In the genomic region with DNA sequence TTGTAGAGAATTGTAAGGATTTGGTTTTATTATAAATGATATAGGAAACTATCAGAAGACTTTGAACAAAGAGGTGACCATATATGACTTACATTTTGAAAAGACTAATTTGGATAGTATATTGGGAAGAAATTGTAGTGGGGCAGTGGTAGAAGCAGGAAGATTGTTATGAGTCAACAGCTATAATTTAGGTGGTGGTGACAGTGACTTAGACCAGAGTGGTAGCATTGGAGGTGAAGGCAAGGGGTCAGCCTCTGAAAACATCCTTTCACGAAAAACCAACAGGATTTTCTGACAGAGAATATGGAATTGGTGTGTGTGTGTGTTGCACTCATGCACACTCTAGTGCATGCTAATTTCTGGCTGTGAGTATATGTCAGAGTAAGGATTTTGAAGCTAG, we compare ENCODE assay signal across 32 cellular contexts. TPM values are rescaled to one million over a fixed set of nuclear protein-coding genes. Genes with fewer than 3 reads are reported as not detected.
DNase-seq lines count a peak whose midpoint lies in the region; ATAC-seq and TF ChIP-seq lines count a peak whose summit lies in the region.
"Had no signal": no experiment of that assay in that cellular context is flagged by ENCODE, and none has a peak within 500 bp of the region (broad histone marks: within the 10 kb centered on the region; RNA-seq: fewer than 3 reads in every experiment).

No MANE protein-coding gene starts in this region.

- peak; percentile 61 for ATAC-seq in GM19035 (IDR thresholded peaks at IDR 0.05; ENCODE audit: unreplicated experiment)
- peak; percentile 47 for ATAC-seq in HG02798 (IDR thresholded peaks at IDR 0.05; ENCODE audit: poor library complexity, unreplicated experiment)
- ATAC-seq in HG03439 (IDR thresholded peaks at IDR 0.05; ENCODE audit: unreplicated experiment): peak; percentile 45
- no peak for ATAC-seq in naive thymus-derived CD4-positive, alpha-beta T cell
- ATAC-seq: left cardiac atrium, right cardiac atrium, T-helper 17 cell, upper lobe of right lung had no signal

- peak; percentile 12 for DNase-seq in GM12865 (ENCODE audit: low read depth)
- DNase-seq in ACHN: no peak
- DNase-seq in naive thymus-derived CD4-positive, alpha-beta T cell: no peak
- no peak for DNase-seq in stimulated activated naive CD4-positive, alpha-beta T cell treated with Interleukin-2 at 50 U/mL for 16 hours (lab: John Stamatoyannopoulos, UW)
- no peak for DNase-seq in effector memory CD4-positive, alpha-beta T cell
- DNase-seq: activated CD4-positive, alpha-beta T cell treated with anti-CD3 and anti-CD28 coated beads, Interleukin-2, amount 50 U/mL, for 4 hours; amniotic stem cell; cortex of kidney; GOT3; left cardiac atrium; mesenchymal stem cell; naive B cell; NCI-H1105 treated with DMSO at 0.1 percent for 48 hours; NCI-H2107; NCI-H510A; NK-92 treated with Interleukin-12 subunit alpha and Interleukin-12 subunit beta, amount 100 ng/mL, for 24 hours; Peyer's patch; right cardiac atrium; stimulated activated CD4-positive, alpha-beta T cell treated with anti-CD3 and anti-CD28 coated beads, Interleukin-12 subunit alpha, Interleukin-12 subunit beta, amount 100 ng/mL, for 4 hours; T-helper 17 cell; upper lobe of right lung; WERI-Rb-1 had no signal

- H3K36me3 Mint-ChIP-seq in naive thymus-derived CD4-positive, alpha-beta T cell: no peaks in the 10 kb centered on the region
- H3K36me3 Mint-ChIP-seq: naive B cell had no signal

- peaks cover 0 to 3% (median 0%) of the 10 kb centered on the region in 7 donors for H3K4me1 Mint-ChIP-seq in naive thymus-derived CD4-positive, alpha-beta T cell
- H3K4me1 Mint-ChIP-seq: naive B cell, T-helper 17 cell had no signal

- in situ Hi-C loops in ACHN (cut with HindIII; ENCODE audit: low pct_ligation_motif_present, low pct_unique_long_range_greater_than_20kb, low sequenced_read_pairs): no loop called here

- no peak overlapping the region for H3K27ac Mint-ChIP-seq in naive thymus-derived CD4-positive, alpha-beta T cell
- H3K27ac Mint-ChIP-seq: T-helper 17 cell had no signal

- intact Hi-C loops in naive thymus-derived CD4-positive, alpha-beta T cell (cut with micrococcal nuclease): no loop called here

- no peaks in the 10 kb centered on the region for H3K27me3 ChIP-seq in naive thymus-derived CD4-positive, alpha-beta T cell (ENCODE audit: control insufficient read depth in 2 of 2, insufficient read depth in 2 of 2, low read length in 2 of 2)
- H3K27me3 ChIP-seq in effector memory CD4-positive, alpha-beta T cell (replicated peaks; ENCODE audit: control insufficient read depth, insufficient read depth, low read length, poor library complexity, severe bottlenecking): no peaks in the 10 kb centered on the region
- H3K27me3 ChIP-seq: Peyer's patch, upper lobe of right lung had no signal

- CTCF ChIA-PET in naive thymus-derived CD4-positive, alpha-beta T cell (lab: Charles Lee): no interaction called here

- no peaks in the 10 kb centered on the region for H3K9me3 Mint-ChIP-seq in naive thymus-derived CD4-positive, alpha-beta T cell
- H3K9me3 Mint-ChIP-seq: naive B cell had no signal

- TF ChIP-seq CTCF in GM12865 (IDR thresholded peaks at IDR 0.05; ENCODE audit: insufficient read depth, low read depth, low read length, missing control alignments): no peak

- no peak overlapping the region for H3K4me3 Mint-ChIP-seq in naive thymus-derived CD4-positive, alpha-beta T cell
- H3K4me3 Mint-ChIP-seq: naive B cell, T-helper 17 cell had no signal

- H3K27ac ChIP-seq in naive thymus-derived CD4-positive, alpha-beta T cell (ENCODE audit: low read depth, low read length): no peak overlapping the region
- H3K27ac ChIP-seq in effector memory CD4-positive, alpha-beta T cell (ENCODE audit: insufficient read depth, low read length, poor library complexity, severe bottlenecking): no peak overlapping the region
- H3K27ac ChIP-seq: Peyer's patch, upper lobe of right lung, WERI-Rb-1 had no signal

- H3K9me3 ChIP-seq in naive thymus-derived CD4-positive, alpha-beta T cell (ENCODE audit: control insufficient read depth in 2 of 3, low read length in 3 of 3): no peaks in the 10 kb centered on the region
- H3K9me3 ChIP-seq in effector memory CD4-positive, alpha-beta T cell (ENCODE audit: control insufficient read depth, low read length): no peaks in the 10 kb centered on the region
- H3K9me3 ChIP-seq: Peyer's patch, upper lobe of right lung had no signal

- H3K4me3 ChIP-seq in GM12865 (ENCODE audit: low read depth, low read length): no peak overlapping the region
- no peak overlapping the region for H3K4me3 ChIP-seq in naive thymus-derived CD4-positive, alpha-beta T cell (ENCODE audit: low read length)
- H3K4me3 ChIP-seq in effector memory CD4-positive, alpha-beta T cell (ENCODE audit: insufficient read depth, low read depth, low read length, poor library complexity, severe bottlenecking): no peak overlapping the region
- H3K4me3 ChIP-seq: Peyer's patch, upper lobe of right lung had no signal

- POLR2A ChIA-PET in naive thymus-derived CD4-positive, alpha-beta T cell (lab: Charles Lee): no interaction called here

- peaks cover 0 to 10% (median 5%) of the 10 kb centered on the region in 5 donors for H3K27me3 Mint-ChIP-seq in naive thymus-derived CD4-positive, alpha-beta T cell

- H3K36me3 ChIP-seq in naive thymus-derived CD4-positive, alpha-beta T cell (ENCODE audit: control insufficient read depth in 2 of 3, insufficient read depth in 3 of 3, low read length in 3 of 3): no peaks in the 10 kb centered on the region
- no peaks in the 10 kb centered on the region for H3K36me3 ChIP-seq in effector memory CD4-positive, alpha-beta T cell (ENCODE audit: control insufficient read depth, insufficient read depth, low read length)
- H3K36me3 ChIP-seq: Peyer's patch, upper lobe of right lung, WERI-Rb-1 had no signal

- no peaks in the 10 kb centered on the region for H3K4me1 ChIP-seq in naive thymus-derived CD4-positive, alpha-beta T cell (ENCODE audit: control insufficient read depth in 2 of 2, insufficient read depth in 2 of 2, low read length in 2 of 2)
- H3K4me1 ChIP-seq in effector memory CD4-positive, alpha-beta T cell (ENCODE audit: control insufficient read depth, insufficient read depth, low read length, poor library complexity, severe bottlenecking): no peaks in the 10 kb centered on the region
- H3K4me1 ChIP-seq: Peyer's patch, upper lobe of right lung had no signal

RNA-seq across cellular contexts. Expression of a gene that starts 8.1 kb away (rescaled TPM):
- total RNA-seq in naive thymus-derived CD4-positive, alpha-beta T cell: not detected
- polyA plus RNA-seq in naive thymus-derived CD4-positive, alpha-beta T cell: not detected
- total RNA-seq: bronchial epithelial cell, left cardiac atrium, osteocyte, Peyer's patch, right cardiac atrium, subcutaneous adipose tissue, T-helper 17 cell, upper lobe of right lung had no signal
- polyA plus RNA-seq: BJ had no signal

RNA-seq across cellular contexts. Expression of a gene that starts 23.2 kb away (rescaled TPM):
- total RNA-seq in naive thymus-derived CD4-positive, alpha-beta T cell: not detected
- polyA plus RNA-seq in naive thymus-derived CD4-positive, alpha-beta T cell: not detected
- total RNA-seq: bronchial epithelial cell, Daoy, fibroblast of lung, left cardiac atrium, osteocyte, Peyer's patch, subcutaneous adipose tissue had no signal
- polyA plus RNA-seq: BJ had no signal

RNA-seq across cellular contexts. Expression of a gene that starts 23.9 kb away (rescaled TPM):
- total RNA-seq in naive thymus-derived CD4-positive, alpha-beta T cell: not detected
- polyA plus RNA-seq in naive thymus-derived CD4-positive, alpha-beta T cell: not detected
- total RNA-seq: bronchial epithelial cell, Daoy, left cardiac atrium, osteocyte, Peyer's patch, right cardiac atrium, subcutaneous adipose tissue, T-helper 17 cell, upper lobe of right lung had no signal
- polyA plus RNA-seq: BJ, fibroblast of lung, right cardiac atrium had no signal

RNA-seq across cellular contexts. Expression of a gene that starts 28.1 kb away (rescaled TPM):
- not detected for total RNA-seq in naive thymus-derived CD4-positive, alpha-beta T cell
- not detected for polyA plus RNA-seq in naive thymus-derived CD4-positive, alpha-beta T cell
- total RNA-seq: bronchial epithelial cell, Daoy, fibroblast of lung, left cardiac atrium, osteocyte, Peyer's patch, right cardiac atrium, SK-MEL-5, subcutaneous adipose tissue, T-helper 17 cell, upper lobe of right lung had no signal
- polyA plus RNA-seq: BJ, right cardiac atrium had no signal

RNA-seq across cellular contexts. Expression of a gene that starts 43.5 kb away (rescaled TPM):
- not detected for total RNA-seq in naive thymus-derived CD4-positive, alpha-beta T cell
- not detected for polyA plus RNA-seq in naive thymus-derived CD4-positive, alpha-beta T cell
- total RNA-seq: bronchial epithelial cell, Daoy, left cardiac atrium, osteocyte, Peyer's patch, right cardiac atrium, SK-MEL-5, upper lobe of right lung had no signal
- polyA plus RNA-seq: right cardiac atrium had no signal
